In genomic region chr19:18612772-18613588, GRCh38 we compare ENCODE assay signal across 8 cellular contexts. TPM values are rescaled to one million over a fixed set of nuclear protein-coding genes. Genes with fewer than 3 reads are reported as not detected.
A peak's percentile ranks its signal among the peaks of the same experiment; 100 is the strongest.
DNase-seq lines count a peak whose midpoint lies in the region; ATAC-seq, FAIRE-seq and TF ChIP-seq lines count a peak whose summit lies in the region.

TMEM59L (plus strand) TSS chr19:18612870; CDS start chr19:18612959, 89 bp downstream.

- no peak for TF ChIP-seq CTCF in endothelial cell of umbilical vein (IDR thresholded peaks at IDR 0.05; ENCODE audit: extremely low read depth in 1 of 2, insufficient read depth in 1 of 2, low read depth in 1 of 2, low read length in 2 of 2)

- H2AFZ ChIP-seq in endothelial cell of umbilical vein (ENCODE audit: low read depth, low read length), result peak within 1 kb of the TSS; percentile 26

- H3K4me1 ChIP-seq in endothelial cell of umbilical vein (ENCODE audit: control insufficient read depth, extremely low read depth, insufficient read depth, low read length), result peaks cover 16% of the 10 kb centered on the region

- H3K9me3 ChIP-seq in endothelial cell of umbilical vein (replicated peaks; ENCODE audit: control insufficient read depth, insufficient read depth, low read length), result no peaks in the 10 kb centered on the region

- H3K4me2 ChIP-seq in endothelial cell of umbilical vein (ENCODE audit: insufficient read depth, low read length), result no peak within 1 kb of the TSS

- BruUV-seq in endothelial cell of umbilical vein (replicated peaks; lab: Mats Ljungman, UMichigan), result no TSS peak

- H3K27me3 ChIP-seq in endothelial cell of umbilical vein (ENCODE audit: control insufficient read depth in 2 of 2, insufficient read depth in 2 of 2, low read length in 2 of 2), result peaks cover 57 to 64% of the 10 kb centered on the region in 2 experiments

- no peak for ATAC-seq in HG03457 (IDR thresholded peaks at IDR 0.05; ENCODE audit: unreplicated experiment)
- ATAC-seq in GM19351 (IDR thresholded peaks at IDR 0.05; ENCODE audit: unreplicated experiment), result no peak

- TF ChIP-seq POLR2A in endothelial cell of umbilical vein (IDR thresholded peaks at IDR 0.05; ENCODE audit: low read depth, low read length), result no peak

- dilution Hi-C loops in endothelial cell of umbilical vein (cut with MboI; ENCODE audit: extremely low pct_ligation_motif_present, low sequenced_read_pairs), result no loop called here

- no peak for FAIRE-seq in endothelial cell of umbilical vein (lab: Jason Lieb, UNC)

- H3K4me3 ChIP-seq in endothelial cell of umbilical vein (replicated peaks in 1 of 3; ENCODE audit: insufficient read depth in 1 of 3, low read depth in 1 of 3, low read length in 3 of 3), result peak within 1 kb of the TSS in 1 of 3 experiments; percentile 28

- H3K36me3 ChIP-seq in endothelial cell of umbilical vein (ENCODE audit: control insufficient read depth in 2 of 2, extremely low read depth in 1 of 2, insufficient read depth in 2 of 2, low read length in 2 of 2), result no peaks in the 10 kb centered on the region

- CTCF ChIA-PET in endothelial cell of umbilical vein (lab: Charles Lee), result interaction anchor here (1.4 to 1.7 kb wide), 3 partner anchors 19 to 234 kb away, joined by 4 to 7 read pairs (median 4); partner anchors contain the start of gene REX1BD

- peak in 2 of 3 experiments; percentile 55 for DNase-seq in NCI-H1417 (lab: John Stamatoyannopoulos, UW)
- no peak for DNase-seq in NCI-H1417 treated with DMSO at 0.1 percent for 48 hours (lab: John Stamatoyannopoulos, UW)
- peak; percentile 31 to 48 for DNase-seq in activated CD4-positive, alpha-beta T cell treated with anti-CD3 and anti-CD28 coated beads for 4 hours
- DNase-seq in endothelial cell of umbilical vein (ENCODE audit: low read depth, low spot score), result no peak
- peak in 50 of 56 donors; percentile 9 to 80 (median 50) for DNase-seq in nucleus accumbens (lab: John Stamatoyannopoulos, UW)
- no peak for DNase-seq in AML-193 (lab: John Stamatoyannopoulos, UW)

- no peaks in the 10 kb centered on the region for H3K9me1 ChIP-seq in endothelial cell of umbilical vein (replicated peaks; ENCODE audit: control insufficient read depth, extremely low read depth, insufficient read depth, low read length)

- intact Hi-C loops in endothelial cell of umbilical vein (cut with micrococcal nuclease), result no loop called here

- H3K9ac ChIP-seq in endothelial cell of umbilical vein (replicated peaks; ENCODE audit: extremely low read depth, insufficient read depth, low read length), result no peak within 1 kb of the TSS

- POLR2A ChIA-PET in endothelial cell of umbilical vein (lab: Charles Lee), result no interaction called here

- no peaks in the 10 kb centered on the region for H3K79me2 ChIP-seq in endothelial cell of umbilical vein (ENCODE audit: control insufficient read depth, insufficient read depth, low read length)

- no peaks in the 10 kb centered on the region for H4K20me1 ChIP-seq in endothelial cell of umbilical vein (replicated peaks; ENCODE audit: control insufficient read depth, extremely low read depth, insufficient read depth, low read length)

- H3K27ac ChIP-seq in endothelial cell of umbilical vein (ENCODE audit: insufficient read depth, low read depth, low read length), result no peak within 1 kb of the TSS

TF ChIP-seq in endothelial cell of umbilical vein, 7 proteins besides CTCF, POLR2A, EP300 and RAD21:
- TF ChIP-seq JUN (IDR thresholded peaks at IDR 0.05; ENCODE audit: borderline replicate concordance, insufficient read depth, insufficient read length, low read depth), result no peak
- no peak for TF ChIP-seq MYC (IDR thresholded peaks at IDR 0.05; ENCODE audit: low read depth, low read length)
- TF ChIP-seq FOS (IDR thresholded peaks at IDR 0.05; ENCODE audit: borderline replicate concordance, insufficient read depth, low read length), result no peak
- TF ChIP-seq EZH2 (IDR thresholded peaks at IDR 0.05; ENCODE audit: borderline replicate concordance, low read depth, low read length, severe bottlenecking), result peak; percentile 82

RNA-seq across cellular contexts. Expression of gene TMEM59L, which starts in this region (rescaled TPM):
- 0.25 and 0.97 TPM in 2 replicates for total RNA-seq in endothelial cell of umbilical vein
- 0.43 and 0.60 TPM in 2 replicates for polyA plus RNA-seq in endothelial cell of umbilical vein
- 0.14 and 0.25 TPM in 2 replicates for polyA plus RNA-seq in endothelial cell of umbilical vein (2011; cell fraction: cytosol; rRNA removed)
- 2.0 and 2.1 TPM in 2 replicates for polyA plus RNA-seq in endothelial cell of umbilical vein (2011; cell fraction: nucleus; rRNA removed)
- 0.83 and 0.90 TPM in 2 replicates for polyA plus RNA-seq in endothelial cell of umbilical vein (2012)
- 0.27 TPM in 1 of 2 replicates, not detected in the other for polyA minus RNA-seq in endothelial cell of umbilical vein
- not detected for polyA minus RNA-seq in endothelial cell of umbilical vein (2011; cell fraction: cytosol; rRNA and poly(A)+ RNA removed)
- not detected in 2 replicates for polyA minus RNA-seq in endothelial cell of umbilical vein (2011; cell fraction: nucleus; rRNA and poly(A)+ RNA removed)

Comparison
In these comparisons a context has a peak if more than half of its experiments do, and no peak if none do; other contexts are left out.
1. DNase-seq: peak in NCI-H1417 (2 of 3), activated CD4-positive, alpha-beta T cell treated with anti-CD3 and anti-CD28 coated beads for 4 hours (2 of 2) and nucleus accumbens (50 of 56); none in NCI-H1417 treated with DMSO at 0.1 percent for 48 hours (single experiment), endothelial cell of umbilical vein (single experiment) and AML-193 (0 of 2).